10 cellular contexts compared by ENCODE assay signal in the genomic region with DNA sequence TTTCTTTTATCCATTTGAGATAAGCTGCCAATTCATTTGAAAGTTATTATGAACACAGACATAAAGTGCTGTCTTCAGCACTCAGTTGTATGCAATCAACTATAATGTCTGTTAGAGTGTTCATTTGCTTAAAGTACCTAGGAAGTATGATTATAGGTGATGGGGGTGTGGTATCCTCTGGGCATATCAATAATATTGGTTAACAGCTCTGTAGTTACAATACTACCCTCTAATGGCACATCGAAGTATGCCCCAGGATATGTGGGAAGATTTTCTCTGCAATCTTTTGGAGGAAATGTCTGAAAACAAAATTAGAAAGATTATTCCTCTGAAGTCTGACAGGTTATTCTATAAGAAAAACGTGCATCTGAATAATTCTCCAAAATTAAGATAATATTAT.
A peak's percentile ranks its signal among the peaks of the same experiment; 100 is the strongest.
DNase-seq lines count a peak whose midpoint lies in the region; ATAC-seq and TF ChIP-seq lines count a peak whose summit lies in the region.
"Had no signal": no experiment of that assay in that cellular context is flagged by ENCODE, and none has a peak within 500 bp of the region (broad histone marks: within the 10 kb centered on the region; RNA-seq: fewer than 3 reads in every experiment).

No MANE protein-coding gene starts in this region.

- H4K20me1 ChIP-seq in PC-9 (ENCODE audit: insufficient read depth) = no peaks in the 10 kb centered on the region

- no TSS peak for BruUV-seq in PC-9 (replicated peaks; lab: Mats Ljungman, UMichigan)

- H3K9me3 ChIP-seq in PC-9 (ENCODE audit: insufficient read depth, low read depth) (no peaks in the 10 kb centered on the region), spleen (peaks cover 0 to 12% (median 0%) of the 10 kb centered on the region in 8 donors)

- H3K27me3 ChIP-seq in PC-9 (ENCODE audit: insufficient read depth, low read depth) (no peaks in the 10 kb centered on the region), spleen (replicated peaks in 1 of 7) (no peaks in the 10 kb centered on the region)

- H3F3A ChIP-seq in PC-9 (ENCODE audit: insufficient read depth, low read depth) = no peaks in the 10 kb centered on the region

- no peak overlapping the region for H3K4me2 ChIP-seq in PC-9

- no peak for TF ChIP-seq POLR2A in spleen (IDR thresholded peaks at IDR 0.05)

- no peaks in the 10 kb centered on the region for H3K36me3 ChIP-seq in PC-9 (ENCODE audit: low read depth)
- H3K36me3 ChIP-seq in spleen = no peaks in the 10 kb centered on the region

- H3K4me1 ChIP-seq in PC-9 (replicated peaks; ENCODE audit: insufficient read depth) (no peaks in the 10 kb centered on the region), spleen (no peaks in the 10 kb centered on the region)

- H3K27ac ChIP-seq in PC-9 (no peak overlapping the region), spleen (no peak overlapping the region)

- peak; percentile 34 for DNase-seq in NCI-H82 (lab: John Stamatoyannopoulos, UW)
- DNase-seq in NCI-H82 treated with DMSO at 0.1 percent for 48 hours (lab: John Stamatoyannopoulos, UW; ENCODE audit: unreplicated experiment) = no peak
- no peak for DNase-seq in PC-9
- DNase-seq in fibroblast of peridontal ligament (ENCODE audit: extremely low read depth) = peak; percentile 42
- no peak for DNase-seq in spleen
- DNase-seq in posterior vena cava (ENCODE audit: low spot score) = no peak
- no peak for DNase-seq in foreskin melanocyte
- DNase-seq: CD4-positive, alpha-beta memory T cell; Kasumi-1 had no signal

- POLR2A ChIA-PET in PC-9 (lab: Charles Lee; ENCODE audit: unreplicated experiment) = interaction anchor here (0.6 kb wide), 2 partner anchors 79 to 195 kb away, joined by 3 read pairs; no protein-coding TSS in a partner anchor

- intact Hi-C loops in PC-9 (cut with micrococcal nuclease; ENCODE audit: unreplicated experiment) (loop anchor here (1.0 to 2.0 kb wide), 2 partner anchors 430 to 478 kb away; partner anchors contain the start of gene ARL4A), spleen (cut with DNase I; ENCODE audit: low total_unique reads) (no loop called here), posterior vena cava (cut with DNase I) (no loop called here)

- peak; percentile 62 for TF ChIP-seq CTCF in PC-9 (conservative IDR thresholded peaks at IDR 0.05)
- peak in 8 of 11 experiments; percentile 6 to 43 (median 36) for TF ChIP-seq CTCF in spleen (IDR thresholded peaks at IDR 0.05 in 8 of 11, conservative IDR thresholded peaks at IDR 0.05 in 3 of 11)

- no peak overlapping the region for H2AFZ ChIP-seq in PC-9

- H3K79me2 ChIP-seq in PC-9 (ENCODE audit: low read depth) = no peaks in the 10 kb centered on the region

- 21 to 50% (median 28%) methylated on average over 2 of the region's 2 CpGs for WGBS in spleen, 5 donors

- no peaks in the 10 kb centered on the region for H3K9me2 ChIP-seq in PC-9 (ENCODE audit: insufficient read depth)

- CTCF ChIA-PET in PC-9 (lab: Charles Lee) = interaction anchor here (0.6 kb wide), 1 partner anchor 139 kb away, joined by 3 read pairs; no protein-coding TSS in a partner anchor

- ATAC-seq in HG02885 (IDR thresholded peaks at IDR 0.05; ENCODE audit: poor library complexity, unreplicated experiment) = no peak

- H3K4me3 ChIP-seq in PC-9 (no peak overlapping the region), spleen (no peak overlapping the region)

Comparison
In these comparisons a context has a peak if more than half of its experiments do, and no peak if none do; other contexts are left out.
1. DNase-seq: peak in NCI-H82 (single experiment) and fibroblast of peridontal ligament (single experiment); none in NCI-H82 treated with DMSO at 0.1 percent for 48 hours (single experiment), PC-9 (0 of 2), spleen (single experiment), posterior vena cava (single experiment) and foreskin melanocyte (single experiment).